ENCODE assay signal across 28 cellular contexts in the genomic region with DNA sequence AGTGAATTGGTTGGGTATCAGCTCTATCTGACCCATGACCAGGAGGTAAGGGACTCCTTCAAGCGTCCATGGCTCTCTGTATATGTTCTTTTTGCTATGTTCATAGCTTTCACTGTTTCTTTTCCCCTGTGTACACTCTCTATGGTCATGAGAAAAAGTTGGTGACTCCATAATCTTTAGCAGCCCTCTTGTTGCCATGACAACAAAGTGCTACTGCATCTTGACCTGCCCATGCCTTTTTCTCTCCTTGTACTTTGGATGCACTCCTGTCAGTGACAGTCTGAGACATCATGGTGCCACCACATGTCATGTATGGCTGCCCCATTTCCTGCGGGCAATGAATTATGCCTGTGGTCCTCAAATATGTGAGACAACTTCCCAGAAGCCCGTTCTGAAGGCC.
"Had no signal": no experiment of that assay in that cellular context is flagged by ENCODE, and none has a peak within 500 bp of the region (broad histone marks: within the 10 kb centered on the region; RNA-seq: fewer than 3 reads in every experiment).

No MANE protein-coding gene starts in this region.

- H3K27ac ChIP-seq: neural progenitor cell, ovary, parathyroid adenoma, psoas muscle, skin epidermis, spleen, suprapubic skin, testis, tibial artery, transverse colon, upper lobe of right lung, uterus had no signal

- H3K4me1 ChIP-seq: neural progenitor cell, parathyroid adenoma, psoas muscle, spleen, suprapubic skin, testis, tibial artery, transverse colon, upper lobe of right lung, uterus had no signal

- H3K79me2 ChIP-seq: parathyroid adenoma had no signal

- H3K4me3 ChIP-seq: neural progenitor cell, ovary, psoas muscle, skin epidermis, smooth muscle cell, spleen, suprapubic skin, testis, tibial artery, transverse colon, upper lobe of right lung, uterus had no signal

- H2AFZ ChIP-seq: neural progenitor cell, parathyroid adenoma had no signal

- ATAC-seq: natural killer cell; psoas muscle; right cardiac atrium; sciatic nerve; stimulated activated memory B cell treated with anti-CD40 and anti-IgM and Interleukin-4, amounts not matched to agents 10 μg/mL and 1 μg/mL and 100 μg/mL, for 72 hours; stimulated activated naive CD8-positive, alpha-beta T cell treated with anti-CD3 and anti-CD28 coated beads, Interleukin-15, amount 100 ng/mL, for 72 hours; stimulated activated naive CD8-positive, alpha-beta T cell treated with anti-CD3 and anti-CD28 coated beads, Interleukin-15, Interleukin-2, amounts not matched to agents 100 U/mL and 50 U/mL, for 24 hours; upper lobe of right lung had no signal

- DNase-seq: natural killer cell; occipital lobe; ovary; posterior cingulate gyrus; psoas muscle; right cardiac atrium; spleen; stimulated activated CD4-positive, alpha-beta T cell treated with anti-CD3 and anti-CD28 coated beads, Interleukin-12 subunit alpha, Interleukin-12 subunit beta, amount 100 ng/mL, for 4 hours; stimulated activated CD4-positive, alpha-beta T cell treated with anti-CD3 and anti-CD28 coated beads, Interleukin-1b, Interleukin-23, amount 100 ng/mL, for 48 hours; stimulated activated CD4-positive, alpha-beta T cell treated with anti-CD3 and anti-CD28 coated beads, Interleukin-4, amount 100 ng/mL, for 1 hour; stimulated activated CD4-positive, alpha-beta T cell treated with anti-CD3 and anti-CD28 coated beads, Interleukin-4, amount 100 ng/mL, for 4 hours; stimulated activated CD8-positive, alpha-beta memory T cell treated with anti-CD3 and anti-CD28 coated beads, Interleukin-4, amount 100 ng/mL, for 48 hours; stimulated activated naive CD4-positive, alpha-beta T cell; stimulated activated naive CD8-positive, alpha-beta T cell treated with anti-CD3 and anti-CD28 coated beads, Interleukin-15, amount 100 ng/mL, for 72 hours; stimulated activated naive CD8-positive, alpha-beta T cell treated with anti-CD3 and anti-CD28 coated beads, Interleukin-15, Interleukin-2, amounts not matched to agents 100 U/mL and 50 U/mL, for 24 hours; substantia nigra; testis; tibial artery; transverse colon; upper lobe of right lung; uterus had no signal

- H3K9me3 ChIP-seq: psoas muscle, testis, upper lobe of right lung, uterus had no signal

- H3K27me3 ChIP-seq: neural progenitor cell, ovary, spleen, suprapubic skin, testis, tibial artery, transverse colon, upper lobe of right lung, uterus had no signal

- H3K36me3 ChIP-seq: neural progenitor cell, ovary, spleen, suprapubic skin, tibial artery, transverse colon, upper lobe of right lung, uterus had no signal

- H3K4me2 ChIP-seq: neural progenitor cell, smooth muscle cell had no signal

- H3K9ac ChIP-seq: neural progenitor cell, parathyroid adenoma had no signal
